Comparison of ENCODE assay signal across 10 cellular contexts in the genomic region with DNA sequence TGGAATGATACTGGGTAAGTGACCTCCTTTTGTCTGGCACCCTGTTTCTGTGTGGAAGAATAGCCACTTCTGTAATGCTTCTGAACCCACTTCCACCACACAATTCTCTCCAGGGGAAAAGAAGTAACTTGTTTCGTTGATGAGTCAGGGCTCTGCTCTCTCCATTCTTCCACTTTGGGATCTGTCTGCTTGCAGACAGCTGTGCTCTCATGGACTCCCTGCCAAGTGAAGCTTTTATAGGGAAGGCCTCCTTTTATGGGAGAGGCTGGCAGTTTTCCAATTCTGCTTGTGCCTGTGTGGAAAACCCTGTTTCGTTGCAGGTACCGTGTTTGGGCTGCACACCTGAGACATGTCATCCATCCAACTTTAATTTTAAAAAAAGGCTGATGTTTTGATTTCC.
DNase-seq lines count a peak whose midpoint lies in the region; ATAC-seq, FAIRE-seq and TF ChIP-seq lines count a peak whose summit lies in the region.
"Had no signal": no experiment of that assay in that cellular context is flagged by ENCODE, and none has a peak within 500 bp of the region (broad histone marks: within the 10 kb centered on the region; RNA-seq: fewer than 3 reads in every experiment).

No MANE protein-coding gene starts in this region.

- no peak for TF ChIP-seq POLR2A in vagina (IDR thresholded peaks at IDR 0.05)

- DNase-seq in AG10803 (ENCODE audit: low read depth) (peak; percentile 89), HTR-8/SVneo (ENCODE audit: insufficient read length, low spot score) (no peak), RWPE1 (ENCODE audit: low spot score) (peak; percentile 66), fibroblast of the conjunctiva (ENCODE audit: low read depth) (peak; percentile 62), mesothelial cell of epicardium (ENCODE audit: low spot score in 2 of 2, unreplicated experiment in 2 of 2) (no peak), vagina (ENCODE audit: extremely low spot score in 2 of 2) (no peak)
- no peak for DNase-seq in activated CD8-positive, alpha-beta T cell treated with anti-CD3 and anti-CD28 coated beads, Interleukin-2, amount 10 ng/mL, durations not matched to agents 7 days and 5 days
- DNase-seq: activated gamma-delta T cell had no signal

- H3K4me1 Mint-ChIP-seq in activated CD8-positive, alpha-beta T cell treated with anti-CD3 and anti-CD28 coated beads, Interleukin-2, amount 10 ng/mL, durations not matched to agents 7 days and 5 days (ENCODE audit: low read depth) = no peaks in the 10 kb centered on the region
- H3K4me1 Mint-ChIP-seq in mesothelial cell of epicardium = no peaks in the 10 kb centered on the region

- H3K27me3 ChIP-seq in vagina = no peaks in the 10 kb centered on the region

- H3K4me1 ChIP-seq in vagina = peaks cover 17% of the 10 kb centered on the region

- no peaks in the 10 kb centered on the region for H3K9me3 ChIP-seq in vagina

- no peak for ATAC-seq in activated CD8-positive, alpha-beta T cell treated with anti-CD3 and anti-CD28 coated beads, Interleukin-2, amount 10 ng/mL, durations not matched to agents 7 days and 5 days
- no peak for ATAC-seq in HG03175 (IDR thresholded peaks at IDR 0.05; ENCODE audit: unreplicated experiment)
- ATAC-seq: natural killer cell treated with Interleukin-12 subunit alpha and Interleukin-12 subunit beta and Interleukin-15 and Interleukin-18, amount 100 ng/mL, for 72 hours had no signal

- peaks cover 2% of the 10 kb centered on the region for H3K27me3 Mint-ChIP-seq in activated CD8-positive, alpha-beta T cell treated with anti-CD3 and anti-CD28 coated beads, Interleukin-2, amount 10 ng/mL, durations not matched to agents 7 days and 5 days (ENCODE audit: low read depth)
- H3K27me3 Mint-ChIP-seq in mesothelial cell of epicardium (ENCODE audit: low read depth) = peaks cover 43% of the 10 kb centered on the region

- H3K27ac ChIP-seq in RWPE1 (peak overlapping the region; percentile 88), vagina (no peak overlapping the region)

- H3K4me3 Mint-ChIP-seq in activated CD8-positive, alpha-beta T cell treated with anti-CD3 and anti-CD28 coated beads, Interleukin-2, amount 10 ng/mL, durations not matched to agents 7 days and 5 days = no peak overlapping the region
- H3K4me3 Mint-ChIP-seq in mesothelial cell of epicardium = no peak overlapping the region
- H3K4me3 Mint-ChIP-seq: natural killer cell treated with Interleukin-12 subunit alpha and Interleukin-12 subunit beta and Interleukin-15 and Interleukin-18, amount 100 ng/mL, for 72 hours had no signal

- CTCF ChIA-PET in RWPE1 (lab: Yijun Ruan, JAX) = no interaction called here
- CTCF ChIA-PET in activated CD8-positive, alpha-beta T cell treated with anti-CD3 and anti-CD28 coated beads, Interleukin-2, amount 10 ng/mL, durations not matched to agents 7 days and 5 days (lab: Charles Lee) = no interaction called here

- no peak overlapping the region for H3K27ac Mint-ChIP-seq in activated CD8-positive, alpha-beta T cell treated with anti-CD3 and anti-CD28 coated beads, Interleukin-2, amount 10 ng/mL, durations not matched to agents 7 days and 5 days
- no peak overlapping the region for H3K27ac Mint-ChIP-seq in mesothelial cell of epicardium
- H3K27ac Mint-ChIP-seq: natural killer cell treated with Interleukin-12 subunit alpha and Interleukin-12 subunit beta and Interleukin-15 and Interleukin-18, amount 100 ng/mL, for 72 hours had no signal

- H3K36me3 Mint-ChIP-seq in activated CD8-positive, alpha-beta T cell treated with anti-CD3 and anti-CD28 coated beads, Interleukin-2, amount 10 ng/mL, durations not matched to agents 7 days and 5 days (ENCODE audit: low read depth) = no peaks in the 10 kb centered on the region
- H3K36me3 Mint-ChIP-seq in mesothelial cell of epicardium = no peaks in the 10 kb centered on the region
- H3K36me3 Mint-ChIP-seq: natural killer cell treated with Interleukin-12 subunit alpha and Interleukin-12 subunit beta and Interleukin-15 and Interleukin-18, amount 100 ng/mL, for 72 hours had no signal

- POLR2A ChIA-PET in RWPE1 (lab: Yijun Ruan, JAX; ENCODE audit: low non-redundant PET) = no interaction called here
- POLR2A ChIA-PET in activated CD8-positive, alpha-beta T cell treated with anti-CD3 and anti-CD28 coated beads, Interleukin-2, amount 10 ng/mL, durations not matched to agents 7 days and 5 days (lab: Charles Lee) = no interaction called here

- no peaks in the 10 kb centered on the region for H3K36me3 ChIP-seq in vagina

- FAIRE-seq in HTR-8/SVneo (lab: Jason Lieb, UNC) = peak; percentile 42

- no peak overlapping the region for H3K4me3 ChIP-seq in AG10803 (ENCODE audit: low read length)
- H3K4me3 ChIP-seq in vagina = no peak overlapping the region

- intact Hi-C loops in vagina (cut with DNase I) = no loop called here

- TF ChIP-seq CTCF in AG10803 (conservative IDR thresholded peaks at IDR 0.05; ENCODE audit: low read length) = no peak
- no peak for TF ChIP-seq CTCF in RWPE1 (conservative IDR thresholded peaks at IDR 0.05; ENCODE audit: low read depth)
- no peak for TF ChIP-seq CTCF in mesothelial cell of epicardium (IDR thresholded peaks at IDR 0.05; ENCODE audit: unreplicated experiment)
- no peak for TF ChIP-seq CTCF in vagina (IDR thresholded peaks at IDR 0.05)

- H3K9me3 Mint-ChIP-seq in activated CD8-positive, alpha-beta T cell treated with anti-CD3 and anti-CD28 coated beads, Interleukin-2, amount 10 ng/mL, durations not matched to agents 7 days and 5 days (ENCODE audit: insufficient read depth) = no peaks in the 10 kb centered on the region
- H3K9me3 Mint-ChIP-seq in mesothelial cell of epicardium = no peaks in the 10 kb centered on the region
- H3K9me3 Mint-ChIP-seq: natural killer cell treated with Interleukin-12 subunit alpha and Interleukin-12 subunit beta and Interleukin-15 and Interleukin-18, amount 100 ng/mL, for 72 hours had no signal

Comparison
In these comparisons a context has a peak if more than half of its experiments do, and no peak if none do; other contexts are left out.
1. DNase-seq: peak in AG10803 (single experiment), RWPE1 (single experiment) and fibroblast of the conjunctiva (single experiment); none in HTR-8/SVneo (single experiment), activated CD8-positive, alpha-beta T cell treated with anti-CD3 and anti-CD28 coated beads, Interleukin-2, amount 10 ng/mL, durations not matched to agents 7 days and 5 days (single experiment), mesothelial cell of epicardium (0 of 2) and vagina (0 of 2).